Comparison of ENCODE assay signal across 1 cellular context in genomic region chr6:26026833-26027490, GRCh38.
TF ChIP-seq lines count a peak whose summit lies in the region.

No MANE protein-coding gene starts in this region.

TF ChIP-seq in K562, 482 proteins besides CTCF, POLR2A, EP300 and RAD21 (continued from another document and continues in another):
- TF ChIP-seq, protein P1, sequence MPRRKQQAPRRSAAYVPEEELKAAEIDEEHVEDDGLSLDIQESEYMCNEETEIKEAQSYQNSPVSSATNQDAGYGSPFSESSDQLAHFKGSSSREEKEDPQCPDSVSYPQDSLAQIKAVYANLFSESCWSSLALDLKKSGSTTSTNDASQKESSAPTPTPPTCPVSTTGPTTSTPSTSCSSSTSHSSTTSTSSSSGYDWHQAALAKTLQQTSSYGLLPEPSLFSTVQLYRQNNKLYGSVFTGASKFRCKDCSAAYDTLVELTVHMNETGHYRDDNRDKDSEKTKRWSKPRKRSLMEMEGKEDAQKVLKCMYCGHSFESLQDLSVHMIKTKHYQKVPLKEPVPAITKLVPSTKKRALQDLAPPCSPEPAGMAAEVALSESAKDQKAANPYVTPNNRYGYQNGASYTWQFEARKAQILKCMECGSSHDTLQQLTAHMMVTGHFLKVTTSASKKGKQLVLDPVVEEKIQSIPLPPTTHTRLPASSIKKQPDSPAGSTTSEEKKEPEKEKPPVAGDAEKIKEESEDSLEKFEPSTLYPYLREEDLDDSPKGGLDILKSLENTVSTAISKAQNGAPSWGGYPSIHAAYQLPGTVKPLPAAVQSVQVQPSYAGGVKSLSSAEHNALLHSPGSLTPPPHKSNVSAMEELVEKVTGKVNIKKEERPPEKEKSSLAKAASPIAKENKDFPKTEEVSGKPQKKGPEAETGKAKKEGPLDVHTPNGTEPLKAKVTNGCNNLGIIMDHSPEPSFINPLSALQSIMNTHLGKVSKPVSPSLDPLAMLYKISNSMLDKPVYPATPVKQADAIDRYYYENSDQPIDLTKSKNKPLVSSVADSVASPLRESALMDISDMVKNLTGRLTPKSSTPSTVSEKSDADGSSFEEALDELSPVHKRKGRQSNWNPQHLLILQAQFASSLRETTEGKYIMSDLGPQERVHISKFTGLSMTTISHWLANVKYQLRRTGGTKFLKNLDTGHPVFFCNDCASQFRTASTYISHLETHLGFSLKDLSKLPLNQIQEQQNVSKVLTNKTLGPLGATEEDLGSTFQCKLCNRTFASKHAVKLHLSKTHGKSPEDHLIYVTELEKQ (CRISPR knock-in tag; IDR thresholded peaks at IDR 0.05) = no peak
- TF ChIP-seq ZNF165 (CRISPR knock-in tag; IDR thresholded peaks at IDR 0.05; ENCODE audit: borderline replicate concordance) = no peak
- TF ChIP-seq, protein P2, sequence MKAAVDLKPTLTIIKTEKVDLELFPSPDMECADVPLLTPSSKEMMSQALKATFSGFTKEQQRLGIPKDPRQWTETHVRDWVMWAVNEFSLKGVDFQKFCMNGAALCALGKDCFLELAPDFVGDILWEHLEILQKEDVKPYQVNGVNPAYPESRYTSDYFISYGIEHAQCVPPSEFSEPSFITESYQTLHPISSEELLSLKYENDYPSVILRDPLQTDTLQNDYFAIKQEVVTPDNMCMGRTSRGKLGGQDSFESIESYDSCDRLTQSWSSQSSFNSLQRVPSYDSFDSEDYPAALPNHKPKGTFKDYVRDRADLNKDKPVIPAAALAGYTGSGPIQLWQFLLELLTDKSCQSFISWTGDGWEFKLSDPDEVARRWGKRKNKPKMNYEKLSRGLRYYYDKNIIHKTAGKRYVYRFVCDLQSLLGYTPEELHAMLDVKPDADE (conservative IDR thresholded peaks at IDR 0.05; ENCODE audit: control insufficient read depth, low read depth, low read length) = peak; percentile 74; the same call in 1 of the 2 replicates
- TF ChIP-seq ZNF778 (CRISPR knock-in tag; IDR thresholded peaks at IDR 0.05) = no peak
- TF ChIP-seq, protein P3, sequence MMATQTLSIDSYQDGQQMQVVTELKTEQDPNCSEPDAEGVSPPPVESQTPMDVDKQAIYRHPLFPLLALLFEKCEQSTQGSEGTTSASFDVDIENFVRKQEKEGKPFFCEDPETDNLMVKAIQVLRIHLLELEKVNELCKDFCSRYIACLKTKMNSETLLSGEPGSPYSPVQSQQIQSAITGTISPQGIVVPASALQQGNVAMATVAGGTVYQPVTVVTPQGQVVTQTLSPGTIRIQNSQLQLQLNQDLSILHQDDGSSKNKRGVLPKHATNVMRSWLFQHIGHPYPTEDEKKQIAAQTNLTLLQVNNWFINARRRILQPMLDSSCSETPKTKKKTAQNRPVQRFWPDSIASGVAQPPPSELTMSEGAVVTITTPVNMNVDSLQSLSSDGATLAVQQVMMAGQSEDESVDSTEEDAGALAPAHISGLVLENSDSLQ (IDR thresholded peaks at IDR 0.05) = peak; percentile 77
- TF ChIP-seq CBFA2T2 (conservative IDR thresholded peaks at IDR 0.05) = no peak
- TF ChIP-seq TAF1 (IDR thresholded peaks at IDR 0.05; ENCODE audit: control insufficient read depth, extremely low read depth, insufficient read depth, low read length, severe bottlenecking) = peak; percentile 91
- TF ChIP-seq SMARCA5 (IDR thresholded peaks at IDR 0.05) = no peak
- TF ChIP-seq ZNF12 (CRISPR knock-in tag; IDR thresholded peaks at IDR 0.05) = 0 out of 2 replicates have a peak, but pooled peaks have one; percentile 72
- TF ChIP-seq, protein P4, sequence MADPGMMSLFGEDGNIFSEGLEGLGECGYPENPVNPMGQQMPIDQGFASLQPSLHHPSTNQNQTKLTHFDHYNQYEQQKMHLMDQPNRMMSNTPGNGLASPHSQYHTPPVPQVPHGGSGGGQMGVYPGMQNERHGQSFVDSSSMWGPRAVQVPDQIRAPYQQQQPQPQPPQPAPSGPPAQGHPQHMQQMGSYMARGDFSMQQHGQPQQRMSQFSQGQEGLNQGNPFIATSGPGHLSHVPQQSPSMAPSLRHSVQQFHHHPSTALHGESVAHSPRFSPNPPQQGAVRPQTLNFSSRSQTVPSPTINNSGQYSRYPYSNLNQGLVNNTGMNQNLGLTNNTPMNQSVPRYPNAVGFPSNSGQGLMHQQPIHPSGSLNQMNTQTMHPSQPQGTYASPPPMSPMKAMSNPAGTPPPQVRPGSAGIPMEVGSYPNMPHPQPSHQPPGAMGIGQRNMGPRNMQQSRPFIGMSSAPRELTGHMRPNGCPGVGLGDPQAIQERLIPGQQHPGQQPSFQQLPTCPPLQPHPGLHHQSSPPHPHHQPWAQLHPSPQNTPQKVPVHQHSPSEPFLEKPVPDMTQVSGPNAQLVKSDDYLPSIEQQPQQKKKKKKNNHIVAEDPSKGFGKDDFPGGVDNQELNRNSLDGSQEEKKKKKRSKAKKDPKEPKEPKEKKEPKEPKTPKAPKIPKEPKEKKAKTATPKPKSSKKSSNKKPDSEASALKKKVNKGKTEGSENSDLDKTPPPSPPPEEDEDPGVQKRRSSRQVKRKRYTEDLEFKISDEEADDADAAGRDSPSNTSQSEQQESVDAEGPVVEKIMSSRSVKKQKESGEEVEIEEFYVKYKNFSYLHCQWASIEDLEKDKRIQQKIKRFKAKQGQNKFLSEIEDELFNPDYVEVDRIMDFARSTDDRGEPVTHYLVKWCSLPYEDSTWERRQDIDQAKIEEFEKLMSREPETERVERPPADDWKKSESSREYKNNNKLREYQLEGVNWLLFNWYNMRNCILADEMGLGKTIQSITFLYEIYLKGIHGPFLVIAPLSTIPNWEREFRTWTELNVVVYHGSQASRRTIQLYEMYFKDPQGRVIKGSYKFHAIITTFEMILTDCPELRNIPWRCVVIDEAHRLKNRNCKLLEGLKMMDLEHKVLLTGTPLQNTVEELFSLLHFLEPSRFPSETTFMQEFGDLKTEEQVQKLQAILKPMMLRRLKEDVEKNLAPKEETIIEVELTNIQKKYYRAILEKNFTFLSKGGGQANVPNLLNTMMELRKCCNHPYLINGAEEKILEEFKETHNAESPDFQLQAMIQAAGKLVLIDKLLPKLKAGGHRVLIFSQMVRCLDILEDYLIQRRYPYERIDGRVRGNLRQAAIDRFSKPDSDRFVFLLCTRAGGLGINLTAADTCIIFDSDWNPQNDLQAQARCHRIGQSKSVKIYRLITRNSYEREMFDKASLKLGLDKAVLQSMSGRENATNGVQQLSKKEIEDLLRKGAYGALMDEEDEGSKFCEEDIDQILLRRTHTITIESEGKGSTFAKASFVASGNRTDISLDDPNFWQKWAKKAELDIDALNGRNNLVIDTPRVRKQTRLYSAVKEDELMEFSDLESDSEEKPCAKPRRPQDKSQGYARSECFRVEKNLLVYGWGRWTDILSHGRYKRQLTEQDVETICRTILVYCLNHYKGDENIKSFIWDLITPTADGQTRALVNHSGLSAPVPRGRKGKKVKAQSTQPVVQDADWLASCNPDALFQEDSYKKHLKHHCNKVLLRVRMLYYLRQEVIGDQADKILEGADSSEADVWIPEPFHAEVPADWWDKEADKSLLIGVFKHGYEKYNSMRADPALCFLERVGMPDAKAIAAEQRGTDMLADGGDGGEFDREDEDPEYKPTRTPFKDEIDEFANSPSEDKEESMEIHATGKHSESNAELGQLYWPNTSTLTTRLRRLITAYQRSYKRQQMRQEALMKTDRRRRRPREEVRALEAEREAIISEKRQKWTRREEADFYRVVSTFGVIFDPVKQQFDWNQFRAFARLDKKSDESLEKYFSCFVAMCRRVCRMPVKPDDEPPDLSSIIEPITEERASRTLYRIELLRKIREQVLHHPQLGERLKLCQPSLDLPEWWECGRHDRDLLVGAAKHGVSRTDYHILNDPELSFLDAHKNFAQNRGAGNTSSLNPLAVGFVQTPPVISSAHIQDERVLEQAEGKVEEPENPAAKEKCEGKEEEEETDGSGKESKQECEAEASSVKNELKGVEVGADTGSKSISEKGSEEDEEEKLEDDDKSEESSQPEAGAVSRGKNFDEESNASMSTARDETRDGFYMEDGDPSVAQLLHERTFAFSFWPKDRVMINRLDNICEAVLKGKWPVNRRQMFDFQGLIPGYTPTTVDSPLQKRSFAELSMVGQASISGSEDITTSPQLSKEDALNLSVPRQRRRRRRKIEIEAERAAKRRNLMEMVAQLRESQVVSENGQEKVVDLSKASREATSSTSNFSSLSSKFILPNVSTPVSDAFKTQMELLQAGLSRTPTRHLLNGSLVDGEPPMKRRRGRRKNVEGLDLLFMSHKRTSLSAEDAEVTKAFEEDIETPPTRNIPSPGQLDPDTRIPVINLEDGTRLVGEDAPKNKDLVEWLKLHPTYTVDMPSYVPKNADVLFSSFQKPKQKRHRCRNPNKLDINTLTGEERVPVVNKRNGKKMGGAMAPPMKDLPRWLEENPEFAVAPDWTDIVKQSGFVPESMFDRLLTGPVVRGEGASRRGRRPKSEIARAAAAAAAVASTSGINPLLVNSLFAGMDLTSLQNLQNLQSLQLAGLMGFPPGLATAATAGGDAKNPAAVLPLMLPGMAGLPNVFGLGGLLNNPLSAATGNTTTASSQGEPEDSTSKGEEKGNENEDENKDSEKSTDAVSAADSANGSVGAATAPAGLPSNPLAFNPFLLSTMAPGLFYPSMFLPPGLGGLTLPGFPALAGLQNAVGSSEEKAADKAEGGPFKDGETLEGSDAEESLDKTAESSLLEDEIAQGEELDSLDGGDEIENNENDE (IDR thresholded peaks at IDR 0.05; ENCODE audit: low read depth, low read length) = peak; percentile 56
- peak; percentile 25; the same call in 1 of the 2 replicates for TF ChIP-seq GATA2 (CRISPR knock-in tag; IDR thresholded peaks at IDR 0.05)
- peak; percentile 86 for TF ChIP-seq MAX (CRISPR knock-in tag; IDR thresholded peaks at IDR 0.05)
- TF ChIP-seq FOXJ3 (CRISPR knock-in tag; IDR thresholded peaks at IDR 0.05) = no peak
- peak; percentile 74; the same call in 1 of the 2 replicates for TF ChIP-seq TCF7 (IDR thresholded peaks at IDR 0.05; ENCODE audit: borderline replicate concordance)
- peak; percentile 59 for TF ChIP-seq ZNF764 (CRISPR knock-in tag; IDR thresholded peaks at IDR 0.05; ENCODE audit: low read depth)
- TF ChIP-seq C11orf30 (IDR thresholded peaks at IDR 0.05; ENCODE audit: low read depth) = no peak; the same call in 1 of the 2 replicates
- TF ChIP-seq HMGN3 (IDR thresholded peaks at IDR 0.05; ENCODE audit: borderline replicate concordance, extremely low read depth, insufficient read length, low read depth, low read length) = peak; percentile 13
- TF ChIP-seq, protein P5, sequence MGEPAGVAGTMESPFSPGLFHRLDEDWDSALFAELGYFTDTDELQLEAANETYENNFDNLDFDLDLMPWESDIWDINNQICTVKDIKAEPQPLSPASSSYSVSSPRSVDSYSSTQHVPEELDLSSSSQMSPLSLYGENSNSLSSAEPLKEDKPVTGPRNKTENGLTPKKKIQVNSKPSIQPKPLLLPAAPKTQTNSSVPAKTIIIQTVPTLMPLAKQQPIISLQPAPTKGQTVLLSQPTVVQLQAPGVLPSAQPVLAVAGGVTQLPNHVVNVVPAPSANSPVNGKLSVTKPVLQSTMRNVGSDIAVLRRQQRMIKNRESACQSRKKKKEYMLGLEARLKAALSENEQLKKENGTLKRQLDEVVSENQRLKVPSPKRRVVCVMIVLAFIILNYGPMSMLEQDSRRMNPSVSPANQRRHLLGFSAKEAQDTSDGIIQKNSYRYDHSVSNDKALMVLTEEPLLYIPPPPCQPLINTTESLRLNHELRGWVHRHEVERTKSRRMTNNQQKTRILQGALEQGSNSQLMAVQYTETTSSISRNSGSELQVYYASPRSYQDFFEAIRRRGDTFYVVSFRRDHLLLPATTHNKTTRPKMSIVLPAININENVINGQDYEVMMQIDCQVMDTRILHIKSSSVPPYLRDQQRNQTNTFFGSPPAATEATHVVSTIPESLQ (CRISPR knock-in tag; IDR thresholded peaks at IDR 0.05) = peak; percentile 91; the same call in 1 of the 2 replicates
- TF ChIP-seq ZNF133 (CRISPR knock-in tag; IDR thresholded peaks at IDR 0.05) = no peak
- 0 out of 2 replicates have a peak, but pooled peaks have one; percentile 52 for TF ChIP-seq ZC3H8 (IDR thresholded peaks at IDR 0.05)
- no peak for TF ChIP-seq FOXA3 (CRISPR knock-in tag; conservative IDR thresholded peaks at IDR 0.05 in 1 of 2, IDR thresholded peaks at IDR 0.05 in 1 of 2)
- TF ChIP-seq SETDB1 (IDR thresholded peaks at IDR 0.05; ENCODE audit: low read length) = peak; percentile 72
- peak; percentile 99 for TF ChIP-seq ZC3H4 (CRISPR knock-in tag; IDR thresholded peaks at IDR 0.05; ENCODE audit: borderline replicate concordance)
- TF ChIP-seq ATF1 (CRISPR knock-in tag; IDR thresholded peaks at IDR 0.05) = no peak
- TF ChIP-seq ATF1 (tag; IDR thresholded peaks at IDR 0.05) = peak; percentile 58
- TF ChIP-seq, protein P6, sequence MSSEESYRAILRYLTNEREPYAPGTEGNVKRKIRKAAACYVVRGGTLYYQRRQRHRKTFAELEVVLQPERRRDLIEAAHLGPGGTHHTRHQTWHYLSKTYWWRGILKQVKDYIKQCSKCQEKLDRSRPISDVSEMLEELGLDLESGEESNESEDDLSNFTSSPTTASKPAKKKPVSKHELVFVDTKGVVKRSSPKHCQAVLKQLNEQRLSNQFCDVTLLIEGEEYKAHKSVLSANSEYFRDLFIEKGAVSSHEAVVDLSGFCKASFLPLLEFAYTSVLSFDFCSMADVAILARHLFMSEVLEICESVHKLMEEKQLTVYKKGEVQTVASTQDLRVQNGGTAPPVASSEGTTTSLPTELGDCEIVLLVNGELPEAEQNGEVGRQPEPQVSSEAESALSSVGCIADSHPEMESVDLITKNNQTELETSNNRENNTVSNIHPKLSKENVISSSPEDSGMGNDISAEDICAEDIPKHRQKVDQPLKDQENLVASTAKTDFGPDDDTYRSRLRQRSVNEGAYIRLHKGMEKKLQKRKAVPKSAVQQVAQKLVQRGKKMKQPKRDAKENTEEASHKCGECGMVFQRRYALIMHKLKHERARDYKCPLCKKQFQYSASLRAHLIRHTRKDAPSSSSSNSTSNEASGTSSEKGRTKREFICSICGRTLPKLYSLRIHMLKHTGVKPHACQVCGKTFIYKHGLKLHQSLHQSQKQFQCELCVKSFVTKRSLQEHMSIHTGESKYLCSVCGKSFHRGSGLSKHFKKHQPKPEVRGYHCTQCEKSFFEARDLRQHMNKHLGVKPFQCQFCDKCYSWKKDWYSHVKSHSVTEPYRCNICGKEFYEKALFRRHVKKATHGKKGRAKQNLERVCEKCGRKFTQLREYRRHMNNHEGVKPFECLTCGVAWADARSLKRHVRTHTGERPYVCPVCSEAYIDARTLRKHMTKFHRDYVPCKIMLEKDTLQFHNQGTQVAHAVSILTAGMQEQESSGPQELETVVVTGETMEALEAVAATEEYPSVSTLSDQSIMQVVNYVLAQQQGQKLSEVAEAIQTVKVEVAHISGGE (CRISPR knock-in tag; IDR thresholded peaks at IDR 0.05) = 0 out of 6 replicates have a peak, but pooled peaks of 1 of the 3 experiments have one; percentile 37
- peak; percentile 80 to 87; a peak in 3 of 4 replicates for TF ChIP-seq MAZ (CRISPR knock-in tag; conservative IDR thresholded peaks at IDR 0.05 in 1 of 2, IDR thresholded peaks at IDR 0.05 in 1 of 2)
- TF ChIP-seq TAF15 (IDR thresholded peaks at IDR 0.05; ENCODE audit: low read depth, low read length) = peak; percentile 96
- TF ChIP-seq DACH1 (IDR thresholded peaks at IDR 0.05; ENCODE audit: partially characterized antibody) = peak; percentile 74
- peak; percentile 99 for TF ChIP-seq POLR2AphosphoS5 (IDR thresholded peaks at IDR 0.05; ENCODE audit: control insufficient read depth, insufficient read depth, low read depth, low read length)
- no peak for TF ChIP-seq ZNF217 (CRISPR knock-in tag; IDR thresholded peaks at IDR 0.05)
- peak; percentile 71 to 84; a peak in 3 of 4 replicates for TF ChIP-seq SIN3A (IDR thresholded peaks at IDR 0.05; ENCODE audit: borderline replicate concordance in 2 of 2, control insufficient read depth in 1 of 2, low read depth in 2 of 2, low read length in 2 of 2)
- TF ChIP-seq FOSL1 (tag; conservative IDR thresholded peaks at IDR 0.05) = no peak
- peak; percentile 93 for TF ChIP-seq XRCC5 (IDR thresholded peaks at IDR 0.05; ENCODE audit: low read depth, low read length)
- TF ChIP-seq TAL1 (IDR thresholded peaks at IDR 0.05) = peak; percentile 36
- TF ChIP-seq KDM2B (CRISPR knock-in tag; IDR thresholded peaks at IDR 0.05) = no peak
- TF ChIP-seq HIVEP1 (CRISPR knock-in tag; IDR thresholded peaks at IDR 0.05) = no peak
- peak; percentile 99 for TF ChIP-seq THRAP3 (IDR thresholded peaks at IDR 0.05; ENCODE audit: borderline replicate concordance)
